ENCODE assay signal across 32 cellular contexts in the genomic region with DNA sequence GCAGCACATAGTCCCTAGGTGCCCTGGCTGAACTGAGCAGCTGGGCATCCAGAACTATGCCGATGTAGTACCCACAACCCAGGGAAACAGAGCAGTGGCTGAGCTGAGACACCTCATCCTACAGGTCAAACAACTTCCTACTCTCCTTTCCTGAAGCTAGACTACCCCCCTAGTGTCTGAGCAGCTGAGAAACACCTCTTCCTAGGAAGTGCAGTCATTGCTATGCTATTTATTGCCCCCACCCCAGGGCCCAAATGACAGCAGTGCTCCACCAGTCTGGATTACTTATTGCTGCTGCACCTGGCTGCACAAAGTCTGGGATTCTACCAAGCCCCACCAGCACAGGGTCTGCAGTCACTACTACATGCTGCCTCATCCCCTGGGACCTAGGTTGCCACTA. TPM values are rescaled to one million over a fixed set of nuclear protein-coding genes. Genes with fewer than 3 reads are reported as not detected.
"Had no signal": no experiment of that assay in that cellular context is flagged by ENCODE, and none has a peak within 500 bp of the region (broad histone marks: within the 10 kb centered on the region; RNA-seq: fewer than 3 reads in every experiment).

No MANE protein-coding gene starts in this region.

- DNase-seq: activated CD4-positive, alpha-beta memory T cell treated with anti-CD3 and anti-CD28 coated beads for 36 hours; activated CD4-positive, alpha-beta T cell treated with anti-CD3 and anti-CD28 coated beads for 36 hours; activated CD4-positive, alpha-beta T cell treated with anti-CD3 and anti-CD28 coated beads, Interleukin-2, amount 10 ng/mL, durations not matched to agents 7 days and 5 days; activated CD8-positive, alpha-beta memory T cell treated with anti-CD3 and anti-CD28 coated beads, Interleukin-2, amount 50 U/mL, for 4 hours; activated gamma-delta T cell treated with Interleukin-2 at 50 U/mL for 16 hours; activated naive CD4-positive, alpha-beta T cell treated with anti-CD3 and anti-CD28 coated beads for 36 hours; activated naive CD8-positive, alpha-beta T cell treated with anti-CD3 and anti-CD28 coated beads, Interleukin-2, amount 50 U/mL, for 24 hours; activated T-cell treated with anti-CD3 and anti-CD28 coated beads for 4 hours; activated T-cell treated with anti-CD3 and anti-CD28 coated beads, Interleukin-2, amount 50 U/mL, for 4 hours; anterior cingulate cortex; caudate nucleus; cerebellar nuclear complex; Karpas-422; NCI-H1105; NCI-H1417 treated with DMSO at 0.1 percent for 48 hours; NCI-H1694; NCI-H1930; NCI-H2081 treated with DMSO at 0.1 percent for 48 hours; NCI-H226; NCI-H446 treated with DMSO at 0.1 percent for 48 hours; NCI-H524 treated with DMSO at 0.1 percent for 48 hours; PC-9; Right ventricle myocardium superior; SW 1271; T-helper 1 cell had no signal

- H3K4me3 Mint-ChIP-seq: activated CD4-positive, alpha-beta memory T cell treated with anti-CD3 and anti-CD28 coated beads for 36 hours; activated CD4-positive, alpha-beta T cell treated with anti-CD3 and anti-CD28 coated beads for 36 hours; activated CD4-positive, alpha-beta T cell treated with anti-CD3 and anti-CD28 coated beads, Interleukin-2, amount 10 ng/mL, durations not matched to agents 7 days and 5 days; activated naive CD4-positive, alpha-beta T cell treated with anti-CD3 and anti-CD28 coated beads for 36 hours; activated naive CD8-positive, alpha-beta T cell; activated naive CD8-positive, alpha-beta T cell treated with anti-CD3 and anti-CD28 coated beads, Interleukin-2, amount 50 U/mL, for 24 hours; activated T-cell treated with anti-CD3 and anti-CD28 coated beads, Interleukin-2, amount 50 U/mL, for 4 hours; activated T-helper 1 cell treated with anti-CD3 and anti-CD28 coated beads, Interleukin-12 subunit alpha, Interleukin-12 subunit beta, Interleukin-2, Interleukin-4 antibody, amounts not matched to agents 30 ng/mL and 10 ng/mL and 1 ng/mL, durations not matched to agents 14 hours and 24 hours and 36 hours; brain; WTC11 had no signal

- H3K4me1 Mint-ChIP-seq: activated CD4-positive, alpha-beta T cell treated with anti-CD3 and anti-CD28 coated beads for 36 hours; activated naive CD8-positive, alpha-beta T cell treated with anti-CD3 and anti-CD28 coated beads, Interleukin-2, amount 50 U/mL, for 24 hours; brain had no signal

- H3K4me3 ChIP-seq: PC-9 had no signal

- H3K27me3 Mint-ChIP-seq: activated CD4-positive, alpha-beta memory T cell treated with anti-CD3 and anti-CD28 coated beads for 36 hours; activated CD4-positive, alpha-beta T cell treated with anti-CD3 and anti-CD28 coated beads for 36 hours; activated CD4-positive, alpha-beta T cell treated with anti-CD3 and anti-CD28 coated beads, Interleukin-2, amount 10 ng/mL, durations not matched to agents 7 days and 5 days; activated naive CD8-positive, alpha-beta T cell; activated naive CD8-positive, alpha-beta T cell treated with anti-CD3 and anti-CD28 coated beads, Interleukin-2, amount 50 U/mL, for 24 hours had no signal

- H3K36me3 Mint-ChIP-seq: WTC11 had no signal

- H2AFZ ChIP-seq: PC-9 had no signal

- ATAC-seq: activated CD4-positive, alpha-beta T cell treated with anti-CD3 and anti-CD28 coated beads for 36 hours; activated CD4-positive, CD25-positive, alpha-beta regulatory T cell treated with anti-CD3 and anti-CD28 coated beads, Interleukin-2, amount 50 U/mL, for 24 hours; activated naive CD8-positive, alpha-beta T cell treated with anti-CD3 and anti-CD28 coated beads, Interleukin-2, amount 50 U/mL, for 24 hours; activated T-cell treated with anti-CD3 and anti-CD28 coated beads, Interleukin-2, amount 50 U/mL, for 4 hours; WTC11 had no signal

- H3K27ac Mint-ChIP-seq: activated CD4-positive, alpha-beta memory T cell treated with anti-CD3 and anti-CD28 coated beads for 36 hours; activated CD4-positive, alpha-beta T cell treated with anti-CD3 and anti-CD28 coated beads for 36 hours; activated CD4-positive, alpha-beta T cell treated with anti-CD3 and anti-CD28 coated beads, Interleukin-2, amount 10 ng/mL, durations not matched to agents 7 days and 5 days; activated naive CD4-positive, alpha-beta T cell treated with anti-CD3 and anti-CD28 coated beads for 36 hours; activated naive CD8-positive, alpha-beta T cell; activated naive CD8-positive, alpha-beta T cell treated with anti-CD3 and anti-CD28 coated beads, Interleukin-2, amount 50 U/mL, for 24 hours; activated T-helper 1 cell treated with anti-CD3 and anti-CD28 coated beads, Interleukin-12 subunit alpha, Interleukin-12 subunit beta, Interleukin-2, Interleukin-4 antibody, amounts not matched to agents 30 ng/mL and 10 ng/mL and 1 ng/mL, durations not matched to agents 14 hours and 24 hours and 36 hours; WTC11 had no signal

- H3K4me2 ChIP-seq: PC-9 had no signal

- H3K27ac ChIP-seq: PC-9 had no signal

RNA-seq across cellular contexts. Expression of a gene that starts 16.7 kb away (rescaled TPM):
- total RNA-seq: activated CD4-positive, alpha-beta memory T cell treated with anti-CD3 and anti-CD28 coated beads for 36 hours; activated CD4-positive, alpha-beta T cell treated with anti-CD3 and anti-CD28 coated beads for 36 hours; activated naive CD4-positive, alpha-beta T cell treated with anti-CD3 and anti-CD28 coated beads for 36 hours; activated T-cell treated with anti-CD3 and anti-CD28 coated beads, Interleukin-2, amount 50 U/mL, for 4 hours; bronchial epithelial cell; MCF 10A; WTC11 had no signal
